In the genomic region with DNA sequence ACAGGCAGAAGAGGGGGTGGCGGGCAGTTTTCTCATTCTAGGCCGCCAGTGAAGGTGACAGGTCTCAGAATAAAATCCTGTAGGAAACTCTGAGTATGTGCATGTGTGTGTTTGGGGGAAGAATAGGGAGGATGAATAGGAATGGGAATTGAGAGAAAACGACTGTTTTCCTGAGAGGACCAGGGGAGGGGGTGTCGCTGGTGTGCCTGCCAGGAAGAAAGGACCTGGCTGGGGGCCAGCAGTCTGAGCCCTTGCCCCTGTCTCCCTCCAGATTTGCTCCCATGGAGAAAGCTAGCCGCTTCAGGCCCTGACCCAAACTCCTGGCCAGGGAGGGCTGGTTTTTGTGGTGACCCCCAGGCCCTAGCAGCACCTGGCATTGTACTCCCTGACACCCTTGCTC, we compare ENCODE assay signal across 23 cellular contexts. TPM values are rescaled to one million over a fixed set of nuclear protein-coding genes. Genes with fewer than 3 reads are reported as not detected.
A peak's percentile ranks its signal among the peaks of the same experiment; 100 is the strongest.
DNase-seq lines count a peak whose midpoint lies in the region; ATAC-seq and TF ChIP-seq lines count a peak whose summit lies in the region.
"Had no signal": no experiment of that assay in that cellular context is flagged by ENCODE, and none has a peak within 500 bp of the region (broad histone marks: within the 10 kb centered on the region; RNA-seq: fewer than 3 reads in every experiment).

No MANE protein-coding gene starts in this region.

- H3K9ac ChIP-seq in mucosa of rectum (ENCODE audit: low read depth in 1 of 2, low read length in 2 of 2), result peak overlapping the region; percentile 17 to 45

- ATAC-seq in thoracic aorta (ENCODE audit: insufficient number of reproducible peaks, low FRiP score, low read depth) (no peak), GM21528 (IDR thresholded peaks at IDR 0.05; ENCODE audit: low FRiP score, unreplicated experiment) (no peak), HG03469 (IDR thresholded peaks at IDR 0.05; ENCODE audit: unreplicated experiment) (no peak)
- ATAC-seq: effector memory CD8-positive, alpha-beta T cell had no signal

- peaks cover 5 to 8% of the 10 kb centered on the region in 2 donors for H3K36me3 ChIP-seq in mucosa of rectum (ENCODE audit: control insufficient read depth in 2 of 2, insufficient read depth in 2 of 2, low read length in 2 of 2)
- H3K36me3 ChIP-seq in thoracic aorta, result no peaks in the 10 kb centered on the region
- H3K36me3 ChIP-seq: heart right ventricle had no signal

- H3K27me3 ChIP-seq in mucosa of rectum (ENCODE audit: control insufficient read depth in 2 of 2, insufficient read depth in 2 of 2, low read length in 2 of 2) (no peaks in the 10 kb centered on the region), thoracic aorta (replicated peaks; ENCODE audit: insufficient read depth) (no peaks in the 10 kb centered on the region)
- H3K27me3 ChIP-seq: heart right ventricle had no signal

- DNase-seq in RWPE1 (ENCODE audit: low spot score) (no peak), thoracic aorta (ENCODE audit: low spot score) (no peak), DMS79 treated with DMSO at 0.1 percent for 48 hours (lab: John Stamatoyannopoulos, UW) (no peak), NCI-H187 treated with DMSO at 0.1 percent for 48 hours (lab: John Stamatoyannopoulos, UW) (no peak)
- DNase-seq: activated CD4-positive, alpha-beta T cell treated with anti-CD3 and anti-CD28 coated beads for 48 hours; activated CD8-positive, alpha-beta memory T cell treated with anti-CD3 and anti-CD28 coated beads, Interleukin-2, amount 50 U/mL, for 4 hours; activated effector memory CD4-positive, alpha-beta T cell treated with Interleukin-2 at 50 U/mL for 16 hours; cerebellar nuclear complex; effector memory CD8-positive, alpha-beta T cell; immature natural killer cell; mammary epithelial cell; MV-4-11; NCI-H187; NCI-H446 treated with DMSO at 0.1 percent for 48 hours; nephron progenitor cell; stimulated activated CD4-positive, alpha-beta T cell treated with anti-CD3 and anti-CD28 coated beads, Interleukin-12 subunit alpha, Interleukin-12 subunit beta, amount 100 ng/mL, for 4 hours had no signal

- CTCF ChIA-PET in RWPE1 (lab: Yijun Ruan, JAX), result interaction anchor here (0.7 kb wide), 1 partner anchor 30 kb away, joined by 3 read pairs; no protein-coding TSS in a partner anchor

- H3K9me3 ChIP-seq in mucosa of rectum (ENCODE audit: control insufficient read depth in 2 of 2, low read length in 2 of 2), result no peaks in the 10 kb centered on the region
- no peaks in the 10 kb centered on the region for H3K9me3 ChIP-seq in thoracic aorta
- H3K9me3 ChIP-seq: heart right ventricle had no signal

- H3K4me1 ChIP-seq in mucosa of rectum (ENCODE audit: control insufficient read depth in 2 of 2, insufficient read depth in 2 of 2, low read length in 2 of 2) (peaks cover 28 to 29% of the 10 kb centered on the region in 2 donors), thoracic aorta (ENCODE audit: control insufficient read depth in 1 of 2, low read depth in 2 of 2) (peaks cover 12 to 32% of the 10 kb centered on the region in 2 donors)

- H3K4me3 ChIP-seq in mucosa of rectum (ENCODE audit: low read length in 2 of 2) (peak overlapping the region in 1 of 2 donors; percentile 9), thoracic aorta (peak overlapping the region; percentile 58)
- H3K4me3 ChIP-seq: heart right ventricle had no signal

- TF ChIP-seq CTCF in RWPE1 (conservative IDR thresholded peaks at IDR 0.05; ENCODE audit: low read depth) (no peak), thoracic aorta (IDR thresholded peaks at IDR 0.05) (no peak)

- POLR2A ChIA-PET in RWPE1 (lab: Yijun Ruan, JAX; ENCODE audit: low non-redundant PET), result no interaction called here

- peak overlapping the region; percentile 98 for H3K27ac ChIP-seq in RWPE1
- H3K27ac ChIP-seq in cingulate gyrus (ENCODE audit: low read depth, low read length), result peak overlapping the region; percentile 60
- peak overlapping the region; percentile 65 to 78 for H3K27ac ChIP-seq in mucosa of rectum (ENCODE audit: low read depth in 2 of 2, low read length in 2 of 2)
- H3K27ac ChIP-seq in thoracic aorta, result peak overlapping the region; percentile 87 to 94

RNA-seq across cellular contexts. Expression of a gene that starts 14.4 kb away (rescaled TPM):
- not detected for total RNA-seq in thoracic aorta
- total RNA-seq: heart right ventricle, mammary epithelial cell, progenitor cell of endocrine pancreas, RPMI7951 had no signal

RNA-seq across cellular contexts. Expression of a gene that starts 20.4 kb away (rescaled TPM):
- 10 to 100 TPM in 1 of 2 donors, 1 to 10 TPM in 1; 4.8 to 18.5 TPM for total RNA-seq in thoracic aorta
- total RNA-seq: RPMI7951 had no signal

RNA-seq across cellular contexts. Expression of a gene that starts 22.0 kb away (rescaled TPM):
- total RNA-seq in thoracic aorta, result not detected
- total RNA-seq: RPMI7951 had no signal

RNA-seq across cellular contexts. Expression of a gene that starts 34.2 kb away (rescaled TPM):
- 10 to 100 TPM; 35.7 to 91.1 TPM for total RNA-seq in thoracic aorta

RNA-seq across cellular contexts. Expression of a gene that starts 43.6 kb away (rescaled TPM):
- total RNA-seq in thoracic aorta, result 10 to 100 TPM in 1 of 2 donors, 1 to 10 TPM in 1; 2.4 to 24.1 TPM
